Comparison of ENCODE assay signal across 8 cellular contexts in genomic region chr15:75451202-75451673, GRCh38. TPM values are rescaled to one million over a fixed set of nuclear protein-coding genes. Genes with fewer than 3 reads are reported as not detected.
A peak's percentile ranks its signal among the peaks of the same experiment; 100 is the strongest.
DNase-seq lines count a peak whose midpoint lies in the region; ATAC-seq, FAIRE-seq and TF ChIP-seq lines count a peak whose summit lies in the region.

No MANE protein-coding gene starts in this region.

- H3K36me3 ChIP-seq in heart right ventricle: peaks cover 0 to 13% (median 0%) of the 10 kb centered on the region in 9 donors
- peaks cover 4% of the 10 kb centered on the region for H3K36me3 ChIP-seq in bronchial epithelial cell (ENCODE audit: control insufficient read depth, insufficient read depth, low read length)
- H3K36me3 ChIP-seq in aorta (ENCODE audit: control insufficient read depth in 1 of 2, insufficient read depth in 2 of 2, low read length in 1 of 2): no peaks in the 10 kb centered on the region

- H3K9me3 ChIP-seq in heart right ventricle: no peaks in the 10 kb centered on the region
- no peaks in the 10 kb centered on the region for H3K9me3 ChIP-seq in mononuclear cell (ENCODE audit: low read depth, low read length)
- no peaks in the 10 kb centered on the region for H3K9me3 ChIP-seq in aorta (ENCODE audit: control insufficient read depth, low read length)

- peak overlapping the region; percentile 85 to 98 (median 93) for H3K27ac ChIP-seq in heart right ventricle
- peak overlapping the region; percentile 68 to 92 for H3K27ac ChIP-seq in aorta (ENCODE audit: low read depth in 1 of 2, low read length in 2 of 2)

- H3K4me3 ChIP-seq in heart right ventricle (peak overlapping the region; percentile 39 to 97 (median 82)), bronchial epithelial cell (ENCODE audit: low read depth, low read length) (peak overlapping the region; percentile 93), mononuclear cell (ENCODE audit: low read length) (peak overlapping the region; percentile 67), aorta (ENCODE audit: low read length in 2 of 2) (peak overlapping the region; percentile 69 to 80)

- TF ChIP-seq CTCF in heart right ventricle (IDR thresholded peaks at IDR 0.05) (no peak), bronchial epithelial cell (IDR thresholded peaks at IDR 0.05; ENCODE audit: insufficient read depth, low read length, severe bottlenecking) (no peak)

- 1% methylated on average over 30 to 42 of the region's 45 CpGs for WGBS in heart right ventricle, 2 donors
- 0 to 1% methylated on average over 24 to 44 of the region's 45 CpGs for WGBS in aorta, 2 donors

- no peak for DNase-seq in heart right ventricle
- DNase-seq in Right ventricle myocardium superior: no peak
- no peak for DNase-seq in bronchial epithelial cell (ENCODE audit: low read depth)
- no peak for DNase-seq in aorta
- no peak for DNase-seq in ureter (ENCODE audit: low spot score)
- DNase-seq in NCI-H1417 (lab: John Stamatoyannopoulos, UW): no peak
- no peak for DNase-seq in CD1c-positive myeloid dendritic cell (ENCODE audit: extremely low spot score)

- no peak for ATAC-seq in heart right ventricle
- ATAC-seq in Right ventricle myocardium superior (ENCODE audit: poor library complexity): no peak
- no peak for ATAC-seq in aorta (ENCODE audit: low FRiP score)

- H3K4me1 ChIP-seq in heart right ventricle (peaks cover 0 to 58% (median 33%) of the 10 kb centered on the region in 9 donors), mononuclear cell (ENCODE audit: insufficient read depth, low read length) (peaks cover 63% of the 10 kb centered on the region), aorta (ENCODE audit: control insufficient read depth in 1 of 2, insufficient read depth in 2 of 2, low read length in 2 of 2) (no peaks in the 10 kb centered on the region)

- no peak for FAIRE-seq in bronchial epithelial cell (lab: Jason Lieb, UNC)

- no peaks in the 10 kb centered on the region for H3K27me3 ChIP-seq in heart right ventricle
- no peaks in the 10 kb centered on the region for H3K27me3 ChIP-seq in bronchial epithelial cell (ENCODE audit: control insufficient read depth, insufficient read depth, low read length)
- H3K27me3 ChIP-seq in mononuclear cell (ENCODE audit: insufficient read depth, low read length): no peaks in the 10 kb centered on the region
- H3K27me3 ChIP-seq in aorta (ENCODE audit: control insufficient read depth in 1 of 2, insufficient read depth in 2 of 2, low read length in 1 of 2): no peaks in the 10 kb centered on the region

- intact Hi-C loops in heart right ventricle (cut with DNase I): loop anchor here in 5 of 10 donors (1.0 to 10.0 kb wide), 5 partner anchors 79 to 188 kb away; partner anchors contain the start of genes SNUPN (in 4 of the 5) and MAN2C1 (in 3 of the 5)
- intact Hi-C loops in Right ventricle myocardium superior (cut with DNase I): no loop called here
- intact Hi-C loops in aorta (cut with DNase I): loop anchor here in 1 of 2 donors (5.0 kb wide), 3 partner anchors 84 to 176 kb away; partner anchors contain the start of genes MAN2C1, PTPN9 and SNUPN

RNA-seq across cellular contexts. Expression of gene SIN3A, which starts 0.3 kb away (rescaled TPM):
- 10 to 100 TPM; 24.9 to 41.8 (median 29.9) TPM for total RNA-seq in heart right ventricle
- 1 to 10 TPM; 7.9 to 8.2 TPM for polyA plus RNA-seq in heart right ventricle
- 25.4 TPM for total RNA-seq in Right ventricle myocardium superior
- total RNA-seq in bronchial epithelial cell: 11.6 and 24.6 TPM in 2 replicates
- total RNA-seq in mononuclear cell: 100 TPM
- 10 to 100 TPM; 67.1 to 67.9 TPM for total RNA-seq in aorta
- polyA plus RNA-seq in aorta: 10 to 100 TPM in 1 of 2 donors, 1 to 10 TPM in 1; 7.6 to 14.1 TPM
- 93.6 TPM for total RNA-seq in ureter
